In the genomic region with DNA sequence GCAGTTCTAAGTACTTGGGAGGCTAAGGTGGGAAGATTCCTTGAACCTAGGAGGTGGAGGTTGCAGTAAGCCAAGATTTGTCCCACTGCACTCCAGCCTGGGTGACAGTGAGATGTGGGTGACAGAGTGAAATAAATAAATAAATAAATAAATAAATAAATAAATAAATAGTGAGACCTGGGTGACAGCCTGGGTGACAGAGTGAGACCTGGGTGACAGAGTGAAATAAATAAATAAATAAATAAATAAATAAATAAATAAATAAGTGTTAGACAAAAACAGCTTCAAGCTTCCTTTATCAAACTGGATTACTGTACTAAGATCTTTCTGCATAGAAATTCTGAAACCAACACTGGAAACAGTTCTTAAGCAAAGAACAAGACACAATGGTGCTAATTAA, we compare ENCODE assay signal across 26 cellular contexts.
"Had no signal": no experiment of that assay in that cellular context is flagged by ENCODE, and none has a peak within 500 bp of the region (broad histone marks: within the 10 kb centered on the region; RNA-seq: fewer than 3 reads in every experiment).

No MANE protein-coding gene starts in this region.

- H3K36me3 ChIP-seq: left ventricle myocardium inferior, neural progenitor cell, neutrophil, right atrium auricular region, right lobe of liver, stomach, thyroid gland, transverse colon, upper lobe of left lung, vagina had no signal

- H3K9me3 ChIP-seq: neutrophil, right lobe of liver, testis, thyroid gland had no signal

- DNase-seq: islet precursor cell; left ventricle myocardium inferior; mesendoderm; naive B cell; natural killer cell; nephron progenitor cell; occipital lobe; right lobe of liver; stimulated activated CD4-positive, alpha-beta T cell treated with anti-CD3 and anti-CD28 coated beads, Interleukin-1b, Interleukin-23, amount 100 ng/mL, for 48 hours; stimulated activated CD4-positive, alpha-beta T cell treated with anti-CD3 and anti-CD28 coated beads, Interleukin-2, amount 100 ng/mL, for 48 hours; stimulated activated CD4-positive, alpha-beta T cell treated with anti-CD3 and anti-CD28 coated beads, Interleukin-4, amount 100 ng/mL, for 4 hours; stimulated activated CD8-positive, alpha-beta memory T cell treated with anti-CD3 and anti-CD28 coated beads, Interleukin-4, amount 100 ng/mL, for 48 hours; stimulated activated naive B cell treated with anti-CD40 and anti-IgM and Interleukin-4, amounts not matched to agents 10 μg/mL and 1 μg/mL and 100 μg/mL, for 72 hours; stimulated activated naive CD8-positive, alpha-beta T cell treated with anti-CD3 and anti-CD28 coated beads, Interleukin-15, Interleukin-2, amounts not matched to agents 100 U/mL and 50 U/mL, for 24 hours; stomach; transverse colon; upper lobe of left lung had no signal

- H3K4me2 ChIP-seq: neural progenitor cell, smooth muscle cell had no signal

- H3K9ac ChIP-seq: neural progenitor cell, parathyroid adenoma had no signal

- H3K79me2 ChIP-seq: parathyroid adenoma had no signal

- H3K27ac ChIP-seq: left ventricle myocardium inferior, neural progenitor cell, neutrophil, parathyroid adenoma, right lobe of liver, stomach, testis, thyroid gland, transverse colon, upper lobe of left lung, vagina had no signal

- H3K4me3 ChIP-seq: left ventricle myocardium inferior, lung, neural progenitor cell, right atrium auricular region, right lobe of liver, smooth muscle cell, stomach, testis, thyroid gland, transverse colon, upper lobe of left lung, vagina had no signal

- ATAC-seq: natural killer cell; right lobe of liver; stimulated activated naive B cell treated with anti-CD40 and anti-IgM and Interleukin-4, amounts not matched to agents 10 μg/mL and 1 μg/mL and 100 μg/mL, for 72 hours; stimulated activated naive CD8-positive, alpha-beta T cell treated with anti-CD3 and anti-CD28 coated beads, Interleukin-15, Interleukin-2, amounts not matched to agents 100 U/mL and 50 U/mL, for 24 hours had no signal

- H2AFZ ChIP-seq: parathyroid adenoma had no signal

- H3K4me1 ChIP-seq: parathyroid adenoma, stomach, testis, thyroid gland, upper lobe of left lung, vagina had no signal

- H3K27me3 ChIP-seq: neural progenitor cell, neutrophil, right atrium auricular region, right lobe of liver, stomach, testis, thyroid gland, transverse colon, upper lobe of left lung, vagina had no signal
